6 cellular contexts compared by ENCODE assay signal in genomic region chr12:96086190-96086589, GRCh38. TPM values are rescaled to one million over a fixed set of nuclear protein-coding genes. Genes with fewer than 3 reads are reported as not detected.
A peak's percentile ranks its signal among the peaks of the same experiment; 100 is the strongest.
DNase-seq lines count a peak whose midpoint lies in the region; ATAC-seq, FAIRE-seq and TF ChIP-seq lines count a peak whose summit lies in the region.
"Not testable (repeated sequence)": the region's sequence is repeated elsewhere in the genome, so short reads cannot be mapped to it uniquely, and the experiment has no call there.

No MANE protein-coding gene starts in this region.

- not testable (repeated sequence) for TF ChIP-seq POLR2A in K562 (conservative IDR thresholded peaks at IDR 0.05)

- ATAC-seq in activated CD8-positive, alpha-beta memory T cell treated with anti-CD3 and anti-CD28 coated beads, Interleukin-2, amount 10 ng/mL, durations not matched to agents 7 days and 5 days; K562: not testable (repeated sequence)

- H3K27ac ChIP-seq in HEK293 (ENCODE audit: extremely low read depth, low read depth, low read length); K562 (ENCODE audit: extremely low read depth, low read depth, low read length): not testable (repeated sequence)

- TF ChIP-seq CTCF in HEK293 (tag by site-specific recombination; IDR thresholded peaks at IDR 0.05); K562 (IDR thresholded peaks at IDR 0.05 in 2 of 3, conservative IDR thresholded peaks at IDR 0.05 in 1 of 3; ENCODE audit: insufficient read depth in 2 of 3, low read depth in 1 of 3, low read length in 3 of 3); endothelial cell (IDR thresholded peaks at IDR 0.05; ENCODE audit: unreplicated experiment): not testable (repeated sequence)

- in situ Hi-C loops in K562 (cut with MboI) = not testable (repeated sequence)

- not testable (repeated sequence) for H3K4me1 ChIP-seq in HEK293 (ENCODE audit: control insufficient read depth, insufficient read depth, low read length); K562 (replicated peaks in 1 of 2; ENCODE audit: control insufficient read depth in 2 of 2, insufficient read depth in 2 of 2, low read length in 2 of 2)

- POLR2A ChIA-PET in HEK293 (lab: Yijun Ruan, JAX); activated CD4-positive, alpha-beta T cell treated with anti-CD3 and anti-CD28 coated beads, Interleukin-2, amount 10 ng/mL, durations not matched to agents 7 days and 5 days (lab: Charles Lee); K562 (lab: Yijun Ruan, JAX): not testable (repeated sequence)

- intact Hi-C loops in K562 (cut with micrococcal nuclease) = not testable (repeated sequence)

- peak overlapping the region; percentile 42 for H3K27ac Mint-ChIP-seq in activated CD4-positive, alpha-beta T cell treated with anti-CD3 and anti-CD28 coated beads, Interleukin-2, amount 10 ng/mL, durations not matched to agents 7 days and 5 days
- peak overlapping the region; percentile 9 for H3K27ac Mint-ChIP-seq in activated CD8-positive, alpha-beta memory T cell treated with anti-CD3 and anti-CD28 coated beads, Interleukin-2, amount 10 ng/mL, durations not matched to agents 7 days and 5 days
- peak overlapping the region; percentile 26 for H3K27ac Mint-ChIP-seq in activated T-cell treated with anti-CD3 and anti-CD28 coated beads, Interleukin-2, amount 50 U/mL, for 24 hours
- H3K27ac Mint-ChIP-seq in endothelial cell (ENCODE audit: unreplicated experiment) = peak overlapping the region; percentile 11

- TF ChIP-seq EP300 in K562 (IDR thresholded peaks at IDR 0.05; ENCODE audit: low read length) = not testable (repeated sequence)

- peaks cover 11% of the 10 kb centered on the region for H3K36me3 Mint-ChIP-seq in activated CD4-positive, alpha-beta T cell treated with anti-CD3 and anti-CD28 coated beads, Interleukin-2, amount 10 ng/mL, durations not matched to agents 7 days and 5 days (ENCODE audit: low read depth)
- not testable (repeated sequence) for H3K36me3 Mint-ChIP-seq in activated CD8-positive, alpha-beta memory T cell treated with anti-CD3 and anti-CD28 coated beads, Interleukin-2, amount 10 ng/mL, durations not matched to agents 7 days and 5 days; activated T-cell treated with anti-CD3 and anti-CD28 coated beads, Interleukin-2, amount 50 U/mL, for 24 hours (ENCODE audit: low read depth)
- peaks cover 32% of the 10 kb centered on the region for H3K36me3 Mint-ChIP-seq in endothelial cell (ENCODE audit: low read depth, unreplicated experiment)

- not testable (repeated sequence) for H3K27me3 ChIP-seq in K562 (ENCODE audit: control insufficient read depth in 2 of 2, insufficient read depth in 2 of 2, low read length in 2 of 2)

- TF ChIP-seq RAD21 in K562 (CRISPR knock-in tag; conservative IDR thresholded peaks at IDR 0.05 in 1 of 2, IDR thresholded peaks at IDR 0.05 in 1 of 2) = not testable (repeated sequence)

- H2AFZ ChIP-seq in K562 (ENCODE audit: low read depth, low read length) = not testable (repeated sequence)

- FAIRE-seq in K562 (lab: Jason Lieb, UNC) = not testable (repeated sequence)

- H3K27me3 Mint-ChIP-seq in activated CD4-positive, alpha-beta T cell treated with anti-CD3 and anti-CD28 coated beads, Interleukin-2, amount 10 ng/mL, durations not matched to agents 7 days and 5 days; activated CD8-positive, alpha-beta memory T cell treated with anti-CD3 and anti-CD28 coated beads, Interleukin-2, amount 10 ng/mL, durations not matched to agents 7 days and 5 days; activated T-cell treated with anti-CD3 and anti-CD28 coated beads, Interleukin-2, amount 50 U/mL, for 24 hours: not testable (repeated sequence)
- H3K27me3 Mint-ChIP-seq in endothelial cell (ENCODE audit: unreplicated experiment) = peaks cover 10% of the 10 kb centered on the region

- H3K4me2 ChIP-seq in K562 (ENCODE audit: insufficient read depth, low read length) = not testable (repeated sequence)

- not testable (repeated sequence) for DNase-seq in activated CD4-positive, alpha-beta T cell treated with anti-CD3 and anti-CD28 coated beads, Interleukin-2, amount 10 ng/mL, durations not matched to agents 7 days and 5 days; activated CD8-positive, alpha-beta memory T cell treated with anti-CD3 and anti-CD28 coated beads, Interleukin-2, amount 10 ng/mL, durations not matched to agents 7 days and 5 days; activated T-cell treated with anti-CD3 and anti-CD28 coated beads, Interleukin-2, amount 50 U/mL, for 24 hours; K562 (ENCODE audit: extremely low read depth in 1 of 4, low spot score in 3 of 4); endothelial cell (ENCODE audit: low spot score)

- H3K9ac ChIP-seq in K562 (ENCODE audit: insufficient read depth in 1 of 2, low read depth in 2 of 2, low read length in 2 of 2) = not testable (repeated sequence)

- H3K4me3 Mint-ChIP-seq in activated CD4-positive, alpha-beta T cell treated with anti-CD3 and anti-CD28 coated beads, Interleukin-2, amount 10 ng/mL, durations not matched to agents 7 days and 5 days; activated CD8-positive, alpha-beta memory T cell treated with anti-CD3 and anti-CD28 coated beads, Interleukin-2, amount 10 ng/mL, durations not matched to agents 7 days and 5 days; activated T-cell treated with anti-CD3 and anti-CD28 coated beads, Interleukin-2, amount 50 U/mL, for 24 hours: not testable (repeated sequence)
- peak overlapping the region; percentile 63 for H3K4me3 Mint-ChIP-seq in endothelial cell (ENCODE audit: unreplicated experiment)

- H3K9me3 ChIP-seq in HEK293 (ENCODE audit: control insufficient read depth, insufficient read depth, low read depth, low read length); K562 (replicated peaks; ENCODE audit: control insufficient read depth, insufficient read depth, low read depth, low read length): not testable (repeated sequence)

- not testable (repeated sequence) for H3K36me3 ChIP-seq in HEK293 (ENCODE audit: control insufficient read depth in 2 of 2, insufficient read depth in 1 of 2, low read length in 2 of 2); K562 (ENCODE audit: control insufficient read depth, insufficient read depth, low read length)

- not testable (repeated sequence) for BruUV-seq in K562 (replicated peaks; lab: Mats Ljungman, UMichigan)

- CTCF ChIA-PET in HEK293 (lab: Yijun Ruan, JAX); activated CD4-positive, alpha-beta T cell treated with anti-CD3 and anti-CD28 coated beads, Interleukin-2, amount 10 ng/mL, durations not matched to agents 7 days and 5 days (lab: Charles Lee); activated CD8-positive, alpha-beta memory T cell treated with anti-CD3 and anti-CD28 coated beads, Interleukin-2, amount 10 ng/mL, durations not matched to agents 7 days and 5 days (lab: Charles Lee); K562 (lab: Yijun Ruan, JAX; ENCODE audit: low intra/inter-chr PET ratio): not testable (repeated sequence)

- H3K9me1 ChIP-seq in K562 (ENCODE audit: control insufficient read depth, insufficient read depth, low read length) = not testable (repeated sequence)

- not testable (repeated sequence) for H3K4me1 Mint-ChIP-seq in activated CD4-positive, alpha-beta T cell treated with anti-CD3 and anti-CD28 coated beads, Interleukin-2, amount 10 ng/mL, durations not matched to agents 7 days and 5 days; activated CD8-positive, alpha-beta memory T cell treated with anti-CD3 and anti-CD28 coated beads, Interleukin-2, amount 10 ng/mL, durations not matched to agents 7 days and 5 days
- peaks cover 11% of the 10 kb centered on the region for H3K4me1 Mint-ChIP-seq in activated T-cell treated with anti-CD3 and anti-CD28 coated beads, Interleukin-2, amount 50 U/mL, for 24 hours (ENCODE audit: low read depth)
- peaks cover 16% of the 10 kb centered on the region for H3K4me1 Mint-ChIP-seq in endothelial cell (ENCODE audit: unreplicated experiment)

- not testable (repeated sequence) for H3K4me3 ChIP-seq in HEK293 (ENCODE audit: low read depth, low read length); K562

- not testable (repeated sequence) for H4K20me1 ChIP-seq in K562 (replicated peaks; ENCODE audit: control insufficient read depth, insufficient read depth, low read length)

- peaks cover 30% of the 10 kb centered on the region for H3K9me3 Mint-ChIP-seq in activated CD4-positive, alpha-beta T cell treated with anti-CD3 and anti-CD28 coated beads, Interleukin-2, amount 10 ng/mL, durations not matched to agents 7 days and 5 days
- peaks cover 15% of the 10 kb centered on the region for H3K9me3 Mint-ChIP-seq in activated CD8-positive, alpha-beta memory T cell treated with anti-CD3 and anti-CD28 coated beads, Interleukin-2, amount 10 ng/mL, durations not matched to agents 7 days and 5 days (ENCODE audit: low read depth)
- peaks cover 12% of the 10 kb centered on the region for H3K9me3 Mint-ChIP-seq in activated T-cell treated with anti-CD3 and anti-CD28 coated beads, Interleukin-2, amount 50 U/mL, for 24 hours
- H3K9me3 Mint-ChIP-seq in endothelial cell (ENCODE audit: unreplicated experiment) = peaks cover 28% of the 10 kb centered on the region

- not testable (repeated sequence) for H3K79me2 ChIP-seq in K562 (ENCODE audit: control insufficient read depth, insufficient read depth, low read length)

RNA-seq across cellular contexts. Expression of gene LTA4H, which starts 50.8 kb away (rescaled TPM):
- 10 to 100 TPM; 55.8 to 56.2 TPM for total RNA-seq in activated CD4-positive, alpha-beta T cell treated with anti-CD3 and anti-CD28 coated beads, Interleukin-2, amount 10 ng/mL, durations not matched to agents 7 days and 5 days
- total RNA-seq in activated CD8-positive, alpha-beta memory T cell treated with anti-CD3 and anti-CD28 coated beads, Interleukin-2, amount 10 ng/mL, durations not matched to agents 7 days and 5 days = 10 to 100 TPM; 42.4 to 52.9 TPM
- total RNA-seq in K562 (2011; cell fraction: chromatin; rRNA removed; ENCODE audit: low replicate concordance) = 12.4 and 32.0 TPM in 2 replicates
- total RNA-seq in K562 (2011; cell fraction: nucleolus; rRNA removed) = 6.5 and 7.2 TPM in 2 replicates
- 15.5 and 30.9 TPM in 2 replicates for total RNA-seq in K562 (2011; cell fraction: nucleoplasm; rRNA removed)
- total RNA-seq in K562 (2014; rRNA removed) = 25.2 and 27.8 TPM in 2 replicates
- total RNA-seq in K562 (2014; rRNA removed; fragmentation: Illumina TruSeq; extraction: Trizol) = 42.9 and 47.0 TPM in 2 replicates
- 39.2 and 40.5 TPM in 2 replicates for total RNA-seq in K562 (2015; rRNA removed; fragmentation: Illumina TruSeq; extraction: Trizol)
- 32.9 and 33.2 TPM in 2 replicates for total RNA-seq in K562 (2021)
- polyA plus RNA-seq in K562 (2011; rRNA removed) = 39.3 and 57.4 TPM in 2 replicates
- 16.1 and 28.4 TPM in 2 replicates for polyA plus RNA-seq in K562 (2011; cell fraction: cytosol; rRNA removed)
- 21.6 and 26.4 TPM in 2 replicates for polyA plus RNA-seq in K562 (2011; cell fraction: nucleus; rRNA removed)
- polyA plus RNA-seq in K562 (2012) = 33.7 and 49.1 TPM in 2 replicates
- polyA plus RNA-seq in K562 (2014; fragmentation: Illumina TruSeq; extraction: Trizol) = 45.8 and 58.1 TPM in 2 replicates
- polyA plus RNA-seq in K562 (2014; fragmentation: Nextera tagmentation; extraction: Ambion mirVana) = 10 to 100 TPM; 37.6 to 46.8 TPM
- 35.7 and 42.9 TPM in 2 replicates for polyA plus RNA-seq in K562 (2014; rRNA removed)
- polyA minus RNA-seq in K562 (2011; rRNA and poly(A)+ RNA removed) = 38.7 and 44.6 TPM in 2 replicates
- 16.6 and 19.8 TPM in 2 replicates for polyA minus RNA-seq in K562 (2011; cell fraction: cytosol; rRNA and poly(A)+ RNA removed)
- polyA minus RNA-seq in K562 (2011; cell fraction: nucleus; rRNA and poly(A)+ RNA removed) = 11.7 and 15.2 TPM in 2 replicates
- total RNA-seq in endothelial cell (ENCODE audit: unreplicated experiment) = 86.5 TPM
